ENCODE assay signal across 8 cellular contexts in the genomic region with DNA sequence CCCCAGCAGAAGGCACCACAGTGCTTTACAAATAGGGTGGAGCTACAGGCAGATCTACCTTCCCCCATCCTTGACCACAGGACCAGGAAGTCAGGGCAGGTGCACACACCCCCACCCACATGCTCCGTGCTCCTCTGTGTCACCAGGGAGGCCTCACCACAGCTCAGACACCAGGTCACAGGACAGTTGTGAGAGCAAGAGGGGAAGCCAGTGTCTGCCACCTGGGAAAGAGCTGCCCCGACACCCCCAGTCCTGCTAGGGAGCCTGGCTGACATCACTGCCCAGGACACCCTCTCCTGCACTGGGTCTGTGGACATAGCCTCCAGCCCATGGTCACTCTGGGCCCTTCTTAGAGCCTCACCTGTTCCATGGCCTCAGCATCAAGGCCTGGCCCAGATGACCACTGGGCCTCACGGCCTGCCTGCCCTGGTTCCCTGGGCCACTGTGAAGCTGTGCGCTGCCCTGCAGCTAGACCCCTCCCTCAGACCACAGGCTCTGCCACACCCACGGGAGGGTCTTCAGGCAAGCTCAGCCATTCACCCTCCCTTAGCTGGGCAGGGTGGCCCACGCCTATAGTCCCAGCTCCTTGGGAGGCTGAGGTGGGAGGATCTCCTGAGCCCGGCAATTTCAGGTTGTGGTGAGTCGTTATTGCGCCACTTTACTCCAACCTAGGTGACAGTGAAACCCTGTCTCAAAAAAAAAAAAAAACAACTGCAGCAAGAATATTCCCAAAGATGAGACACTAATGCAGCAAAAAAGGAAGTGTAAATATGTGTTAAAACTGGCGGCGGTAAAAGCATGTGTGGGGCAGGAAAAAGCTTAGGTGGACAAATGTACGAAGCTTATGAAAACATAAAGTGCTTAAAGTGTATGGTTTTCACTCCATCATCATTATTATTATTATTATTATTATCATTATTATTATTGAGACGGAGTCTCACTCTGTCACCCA. TPM values are rescaled to one million over a fixed set of nuclear protein-coding genes. Genes with fewer than 3 reads are reported as not detected.
DNase-seq lines count a peak whose midpoint lies in the region; ATAC-seq and TF ChIP-seq lines count a peak whose summit lies in the region.

No MANE protein-coding gene starts in this region.

- H3K27ac Mint-ChIP-seq in natural killer cell treated with Interleukin-12 subunit alpha and Interleukin-12 subunit beta and Interleukin-15 and Interleukin-18, amount 100 ng/mL, for 72 hours: no peak overlapping the region

- H3K4me1 Mint-ChIP-seq in natural killer cell treated with Interleukin-12 subunit alpha and Interleukin-12 subunit beta and Interleukin-15 and Interleukin-18, amount 100 ng/mL, for 72 hours (ENCODE audit: low read depth in 2 of 2): peaks cover 24 to 25% of the 10 kb centered on the region in 2 donors

- no peaks in the 10 kb centered on the region for H3F3A ChIP-seq in GM23248 (ENCODE audit: insufficient read depth)

- no peak overlapping the region for H3K4me2 ChIP-seq in GM23248 (ENCODE audit: unreplicated experiment)

- no peak overlapping the region for H3K4me3 Mint-ChIP-seq in natural killer cell treated with Interleukin-12 subunit alpha and Interleukin-12 subunit beta and Interleukin-15 and Interleukin-18, amount 100 ng/mL, for 72 hours

- no peaks in the 10 kb centered on the region for H3K9me3 ChIP-seq in GM23248 (ENCODE audit: low read depth)

- WGBS in GM23248 (ENCODE audit: low coverage in 1 of 2, low lambda C conversion rate in 2 of 2, missing lambda C conversion rate in 2 of 2), 2 experiments: 91 to 94% methylated on average over 13 of the region's 13 CpGs

- no peaks in the 10 kb centered on the region for H3K9me3 Mint-ChIP-seq in natural killer cell treated with Interleukin-12 subunit alpha and Interleukin-12 subunit beta and Interleukin-15 and Interleukin-18, amount 100 ng/mL, for 72 hours

- no peak overlapping the region for H2AFZ ChIP-seq in GM23248

- H3K36me3 ChIP-seq in GM06990 (ENCODE audit: control insufficient read depth, insufficient read depth, low read length) (peaks cover 24% of the 10 kb centered on the region), GM23248 (ENCODE audit: low read depth) (no peaks in the 10 kb centered on the region)

- H3K27me3 Mint-ChIP-seq in natural killer cell treated with Interleukin-12 subunit alpha and Interleukin-12 subunit beta and Interleukin-15 and Interleukin-18, amount 100 ng/mL, for 72 hours: no peaks in the 10 kb centered on the region

- peak; percentile 77 for DNase-seq in GM06990 (ENCODE audit: extremely low read depth, insufficient read length)
- DNase-seq in MV-4-11 (lab: John Stamatoyannopoulos, UW): peak; percentile 47
- DNase-seq in activated T-cell treated with anti-CD3 and anti-CD28 coated beads, Interleukin-2, amount 50 U/mL, for 1 hour: peak; percentile 31
- DNase-seq in natural killer cell treated with Interleukin-12 subunit alpha and Interleukin-12 subunit beta and Interleukin-15 and Interleukin-18, amount 100 ng/mL, for 72 hours (ENCODE audit: low spot score): peak; percentile 40
- no peak for DNase-seq in NCI-H1092 treated with DMSO at 0.1 percent for 48 hours (lab: John Stamatoyannopoulos, UW)
- no peak for DNase-seq in DMS114 treated with DMSO at 0.1 percent for 48 hours (lab: John Stamatoyannopoulos, UW; ENCODE audit: unreplicated experiment)
- no peak for DNase-seq in GM23248

- H4K20me1 ChIP-seq in GM23248 (ENCODE audit: insufficient read depth): no peaks in the 10 kb centered on the region

- no peak overlapping the region for H3K27ac ChIP-seq in GM23248

- no peaks in the 10 kb centered on the region for H3K4me1 ChIP-seq in GM23248 (ENCODE audit: insufficient read depth)

- in situ Hi-C loops in GM23248 (cut with MboI): no loop called here

- ATAC-seq in GM21825 (IDR thresholded peaks at IDR 0.05; ENCODE audit: unreplicated experiment): peak; percentile 72
- peak; percentile 61 to 66 for ATAC-seq in natural killer cell treated with Interleukin-12 subunit alpha and Interleukin-12 subunit beta and Interleukin-15 and Interleukin-18, amount 100 ng/mL, for 72 hours

- no peak overlapping the region for H3K9ac ChIP-seq in GM23248

- no peaks in the 10 kb centered on the region for H3K79me2 ChIP-seq in GM23248 (ENCODE audit: insufficient read depth)

- no peaks in the 10 kb centered on the region for H3K9me2 ChIP-seq in GM23248 (ENCODE audit: insufficient read depth)

- no peak for TF ChIP-seq CTCF in GM06990 (IDR thresholded peaks at IDR 0.05; ENCODE audit: insufficient read depth, low read length, poor library complexity, severe bottlenecking)

- H3K27me3 ChIP-seq in GM06990 (replicated peaks; ENCODE audit: control insufficient read depth, insufficient read depth, low read length) (no peaks in the 10 kb centered on the region), GM23248 (replicated peaks; ENCODE audit: insufficient read depth) (no peaks in the 10 kb centered on the region)

- peaks cover 22% of the 10 kb centered on the region for H3K36me3 Mint-ChIP-seq in natural killer cell treated with Interleukin-12 subunit alpha and Interleukin-12 subunit beta and Interleukin-15 and Interleukin-18, amount 100 ng/mL, for 72 hours

- H3K4me3 ChIP-seq in GM06990 (replicated peaks; ENCODE audit: low read depth, low read length) (no peak overlapping the region), GM23248 (no peak overlapping the region)

RNA-seq across cellular contexts. Expression of gene POLR3K, which starts 14.2 kb away (rescaled TPM):
- total RNA-seq in natural killer cell treated with Interleukin-12 subunit alpha and Interleukin-12 subunit beta and Interleukin-15 and Interleukin-18, amount 100 ng/mL, for 72 hours: 10 to 100 TPM; 39.8 to 84.7 TPM
- total RNA-seq in GM23248 (2014; rRNA removed; shearing (Covaris generic)): 2.2 and 5.2 TPM in 2 replicates
- 16.0 and 17.2 TPM in 2 replicates for polyA plus RNA-seq in GM23248 (2016; fragmentation: Nextera tagmentation; extraction: Ambion mirVana)

RNA-seq across cellular contexts. Expression of gene SNRNP25, which starts 14.4 kb away (rescaled TPM):
- 10 to 100 TPM; 35.6 to 39.8 TPM for total RNA-seq in natural killer cell treated with Interleukin-12 subunit alpha and Interleukin-12 subunit beta and Interleukin-15 and Interleukin-18, amount 100 ng/mL, for 72 hours
- 12.1 and 17.6 TPM in 2 replicates for total RNA-seq in GM23248 (2014; rRNA removed; shearing (Covaris generic))
- 30.4 and 31.5 TPM in 2 replicates for polyA plus RNA-seq in GM23248 (2016; fragmentation: Nextera tagmentation; extraction: Ambion mirVana)

RNA-seq across cellular contexts. Expression of gene RHBDF1, which starts 33.2 kb away (rescaled TPM):
- total RNA-seq in natural killer cell treated with Interleukin-12 subunit alpha and Interleukin-12 subunit beta and Interleukin-15 and Interleukin-18, amount 100 ng/mL, for 72 hours: 1 to 10 TPM in 1 of 2 donors, under 1 TPM in 1; 0.84 to 2.5 TPM
- 54.6 and 61.7 TPM in 2 replicates for total RNA-seq in GM23248 (2014; rRNA removed; shearing (Covaris generic))
- polyA plus RNA-seq in GM23248 (2016; fragmentation: Nextera tagmentation; extraction: Ambion mirVana): 62.2 and 62.6 TPM in 2 replicates

RNA-seq across cellular contexts. Expression of gene MPG, which starts 38.8 kb away (rescaled TPM):
- 10 to 100 TPM; 39.9 to 43.8 TPM for total RNA-seq in natural killer cell treated with Interleukin-12 subunit alpha and Interleukin-12 subunit beta and Interleukin-15 and Interleukin-18, amount 100 ng/mL, for 72 hours
- total RNA-seq in GM23248 (2014; rRNA removed; shearing (Covaris generic)): 127 and 222 TPM in 2 replicates
- 132 and 134 TPM in 2 replicates for polyA plus RNA-seq in GM23248 (2016; fragmentation: Nextera tagmentation; extraction: Ambion mirVana)

Comparison
In these comparisons a context has a peak if more than half of its experiments do, and no peak if none do; other contexts are left out.
1. DNase-seq: peak in GM06990 (single experiment), MV-4-11 (single experiment), activated T-cell treated with anti-CD3 and anti-CD28 coated beads, Interleukin-2, amount 50 U/mL, for 1 hour (single experiment) and natural killer cell treated with Interleukin-12 subunit alpha and Interleukin-12 subunit beta and Interleukin-15 and Interleukin-18, amount 100 ng/mL, for 72 hours (single experiment); none in NCI-H1092 treated with DMSO at 0.1 percent for 48 hours (single experiment), DMS114 treated with DMSO at 0.1 percent for 48 hours (single experiment) and GM23248 (single experiment).
2. RNA of gene RHBDF1, which starts 33.2 kb away (total RNA-seq): 54.6 to 61.7 TPM in GM23248; 0.84 to 2.5 TPM in natural killer cell treated with Interleukin-12 subunit alpha and Interleukin-12 subunit beta and Interleukin-15 and Interleukin-18, amount 100 ng/mL, for 72 hours; every median in the first group is over 10 times any median in the second.